Comparison of ENCODE assay signal across 8 cellular contexts in the genomic region with DNA sequence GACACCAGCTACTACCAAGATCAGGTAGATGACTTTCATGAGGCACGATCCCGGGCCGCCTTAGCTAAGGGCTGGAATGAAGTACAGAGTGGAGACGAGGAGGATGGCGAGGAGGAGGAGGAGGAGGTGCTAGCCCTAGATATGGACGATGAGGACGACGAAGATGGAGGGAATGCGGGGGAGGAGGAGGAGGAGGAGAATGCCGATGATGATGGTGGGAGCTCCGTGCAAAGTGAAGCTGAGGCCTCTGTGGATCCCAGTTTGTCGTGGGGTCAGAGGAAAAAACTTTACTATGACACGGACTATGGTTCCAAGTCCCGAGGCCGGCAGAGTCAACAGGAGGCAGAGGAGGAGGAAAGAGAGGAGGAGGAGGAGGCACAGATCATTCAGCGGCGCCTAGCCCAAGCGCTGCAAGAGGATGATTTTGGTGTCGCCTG. TPM values are rescaled to one million over a fixed set of nuclear protein-coding genes. Genes with fewer than 3 reads are reported as not detected.
DNase-seq lines count a peak whose midpoint lies in the region; ATAC-seq and TF ChIP-seq lines count a peak whose summit lies in the region.

No MANE protein-coding gene starts in this region.

- no peaks in the 10 kb centered on the region for H3K9me3 Mint-ChIP-seq in memory B cell

- peak overlapping the region; percentile 99 for H3K4me3 ChIP-seq in NB4 (ENCODE audit: low read depth, low read length)
- H3K4me3 ChIP-seq in cardiac fibroblast (replicated peaks in 1 of 2; ENCODE audit: low read depth in 2 of 2, low read length in 2 of 2) = peak overlapping the region; percentile 81 to 100
- H3K4me3 ChIP-seq in urinary bladder (ENCODE audit: low read depth, low read length) = peak overlapping the region; percentile 71

- H3K36me3 ChIP-seq in urinary bladder (ENCODE audit: insufficient read depth) = no peaks in the 10 kb centered on the region

- peaks cover 23% of the 10 kb centered on the region for H3K4me1 Mint-ChIP-seq in memory B cell

- no peaks in the 10 kb centered on the region for H3K27me3 Mint-ChIP-seq in memory B cell

- peak overlapping the region; percentile 89 for H3K4me3 Mint-ChIP-seq in memory B cell

- H3K27ac Mint-ChIP-seq in memory B cell = peak overlapping the region; percentile 99

- ATAC-seq in memory B cell (ENCODE audit: low read depth) = no peak

- TF ChIP-seq CTCF in NB4 (IDR thresholded peaks at IDR 0.05; ENCODE audit: low read depth, low read length) = no peak
- no peak for TF ChIP-seq CTCF in cardiac fibroblast (IDR thresholded peaks at IDR 0.05; ENCODE audit: low read depth, low read length)

- TF ChIP-seq POLR2A in NB4 (IDR thresholded peaks at IDR 0.05; ENCODE audit: extremely low read depth, insufficient read length) = no peak

- 1% methylated on average over 19 of the region's 19 CpGs for WGBS in urinary bladder

- H3K4me1 ChIP-seq in urinary bladder (ENCODE audit: insufficient read depth) = no peaks in the 10 kb centered on the region

- DNase-seq in activated gamma-delta T cell treated with Interleukin-2 at 50 U/mL for 16 hours = peak; percentile 6
- DNase-seq in activated gamma-delta T cell (lab: John Stamatoyannopoulos, UW) = no peak
- peak; percentile 33 for DNase-seq in NB4 (ENCODE audit: low read depth)
- peak in 1 of 2 donors; percentile 17 for DNase-seq in cardiac fibroblast (ENCODE audit: low read depth in 2 of 2)
- no peak for DNase-seq in memory B cell (ENCODE audit: low spot score in 2 of 2)
- no peak for DNase-seq in NCI-H2107 (lab: John Stamatoyannopoulos, UW)
- DNase-seq in ureter (ENCODE audit: low spot score) = no peak

- H3K36me3 Mint-ChIP-seq in memory B cell = peaks cover 7% of the 10 kb centered on the region

- peak overlapping the region; percentile 63 for H3K27ac ChIP-seq in urinary bladder (ENCODE audit: low read depth)

RNA-seq across cellular contexts. Expression of a gene that starts 0.5 kb away (rescaled TPM):
- total RNA-seq in urinary bladder (17.5 TPM), ureter (26.0 TPM)
- polyA plus RNA-seq in urinary bladder = 25.5 TPM

RNA-seq across cellular contexts. Expression of a gene that starts 22.5 kb away (rescaled TPM):
- total RNA-seq in urinary bladder = 4.5 TPM
- polyA plus RNA-seq in urinary bladder = 6.9 TPM
- 374 TPM for total RNA-seq in ureter

RNA-seq across cellular contexts. Expression of a gene that starts 33.0 kb away (rescaled TPM):
- total RNA-seq in urinary bladder (137 TPM), ureter (89.2 TPM)
- polyA plus RNA-seq in urinary bladder = 23.6 TPM

Comparison
In these comparisons a context has a peak if more than half of its experiments do, and no peak if none do; other contexts are left out.
1. DNase-seq: peak in activated gamma-delta T cell treated with Interleukin-2 at 50 U/mL for 16 hours (single experiment) and NB4 (single experiment); none in activated gamma-delta T cell (single experiment), memory B cell (0 of 2), NCI-H2107 (single experiment) and ureter (single experiment).
2. RNA of a gene that starts 22.5 kb away (total RNA-seq): 374 TPM in ureter (single experiment); 4.5 TPM in urinary bladder (single experiment); every median in the first group is over 10 times any median in the second.
3. Peak in every context shown above with its lines, with median percentiles within 50 percentile points of each other: H3K4me3 ChIP-seq.